Comparison of ENCODE assay signal across 16 cellular contexts in the genomic region with DNA sequence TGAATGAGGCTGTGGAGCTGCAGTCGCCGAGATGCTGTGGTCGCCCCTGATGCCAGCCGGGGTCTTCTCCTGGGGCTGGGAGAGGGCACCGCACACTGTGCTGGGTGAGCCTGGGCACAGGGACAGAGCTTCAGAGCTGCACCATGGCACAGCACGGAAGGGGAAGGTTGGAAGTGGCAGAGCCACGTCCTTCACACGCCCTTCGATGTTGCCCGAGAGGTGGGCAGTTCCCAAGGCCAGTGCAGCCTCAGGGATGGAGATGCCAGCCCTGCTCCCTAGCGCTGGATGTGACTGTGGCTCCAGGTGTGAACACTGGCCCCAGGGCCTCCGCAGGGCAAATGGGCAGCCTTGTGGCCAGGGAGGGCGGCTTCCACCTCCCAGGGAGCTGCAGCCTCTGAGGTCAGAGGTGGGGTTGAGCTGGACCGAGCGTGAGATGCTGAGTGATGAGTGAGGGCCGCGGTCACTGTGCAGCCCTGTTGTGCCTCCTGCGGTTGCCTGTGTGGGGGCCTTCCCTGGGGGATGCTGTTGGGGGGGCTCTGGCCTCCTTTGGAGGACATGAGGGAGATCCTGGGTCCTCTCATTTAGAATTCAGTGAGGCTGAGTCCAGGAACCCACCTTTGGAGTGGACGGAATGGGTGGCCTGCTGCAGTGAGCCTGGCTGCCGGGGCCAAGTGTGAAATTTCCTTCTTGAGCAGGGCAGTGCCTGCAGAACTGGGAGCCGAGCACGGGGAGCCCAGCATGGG.
"Had no signal": no experiment of that assay in that cellular context is flagged by ENCODE, and none has a peak within 500 bp of the region (broad histone marks: within the 10 kb centered on the region; RNA-seq: fewer than 3 reads in every experiment).

No MANE protein-coding gene starts in this region.

- H3K4me2 ChIP-seq: neural progenitor cell had no signal

- H3K4me1 ChIP-seq: colonic mucosa, neural progenitor cell, uterus had no signal

- H3K9ac ChIP-seq: neural progenitor cell had no signal

- FAIRE-seq: bronchial epithelial cell, frontal cortex, islet of Langerhans had no signal

- H3K36me3 ChIP-seq: colonic mucosa, neural progenitor cell, thoracic aorta, uterus had no signal

- H3K4me3 ChIP-seq: colonic mucosa, neural progenitor cell, thoracic aorta, uterus had no signal

- DNase-seq: activated CD4-positive, alpha-beta T cell treated with anti-CD3 and anti-CD28 coated beads for 36 hours; activated CD4-positive, CD25-positive, alpha-beta regulatory T cell; activated gamma-delta T cell; activated naive CD4-positive, alpha-beta T cell treated with anti-CD3 and anti-CD28 coated beads, Interleukin-2, amount 50 U/mL, for 16 hours; activated T-cell treated with anti-CD3 and anti-CD28 coated beads for 4 hours; colonic mucosa; effector memory CD4-positive, alpha-beta T cell; stimulated activated naive CD8-positive, alpha-beta T cell treated with anti-CD3 and anti-CD28 coated beads, Interleukin-15, Interleukin-2, amounts not matched to agents 100 U/mL and 50 U/mL, for 24 hours; trophoblast cell; uterus had no signal

- H3K27ac ChIP-seq: colonic mucosa, neural progenitor cell, thoracic aorta, uterus had no signal

- ATAC-seq: activated CD4-positive, alpha-beta T cell treated with anti-CD3 and anti-CD28 coated beads for 36 hours; naive thymus-derived CD4-positive, alpha-beta T cell; stimulated activated naive CD8-positive, alpha-beta T cell treated with anti-CD3 and anti-CD28 coated beads, Interleukin-15, Interleukin-2, amounts not matched to agents 100 U/mL and 50 U/mL, for 24 hours had no signal

- H3K27me3 ChIP-seq: colonic mucosa, neural progenitor cell, uterus had no signal

- H2AFZ ChIP-seq: neural progenitor cell had no signal

- H3K9me3 ChIP-seq: colonic mucosa, thoracic aorta, uterus had no signal
